Comparison of ENCODE assay signal across 8 cellular contexts in genomic region chr3:70612920-70613319, GRCh38.
"Had no signal": no experiment of that assay in that cellular context is flagged by ENCODE, and none has a peak within 500 bp of the region (broad histone marks: within the 10 kb centered on the region; RNA-seq: fewer than 3 reads in every experiment).

No MANE protein-coding gene starts in this region.

- H3K4me3 ChIP-seq: K562 had no signal

- DNase-seq: IMR-90, KBM-7, KG1 had no signal

- H3K9ac ChIP-seq: KMS-11 had no signal

- ATAC-seq: HepG2, K562 had no signal

- H3K4me2 ChIP-seq: KMS-11 had no signal

- H3K27ac ChIP-seq: HL-60, KMS-11 had no signal

- FAIRE-seq: HepG2, HTR-8/SVneo, K562 had no signal
